ENCODE assay signal across 1 cellular context in genomic region chr4:154566639-154567204, GRCh38.
TF ChIP-seq lines count a peak whose summit lies in the region.

No MANE protein-coding gene starts in this region.

TF ChIP-seq in SK-N-SH treated with all-trans-retinoic acid at 6 μM for 48 hours, 23 proteins besides CTCF, POLR2A, EP300 and RAD21 (continued from another document):
- no peak for TF ChIP-seq POU6F1 (CRISPR knock-in tag; IDR thresholded peaks at IDR 0.05; ENCODE audit: borderline replicate concordance, low read depth)
- TF ChIP-seq OSR1 (CRISPR knock-in tag; IDR thresholded peaks at IDR 0.05): no peak
- TF ChIP-seq ZNF8 (CRISPR knock-in tag; IDR thresholded peaks at IDR 0.05): no peak
- TF ChIP-seq ZFP30 (CRISPR knock-in tag; IDR thresholded peaks at IDR 0.05): no peak
- TF ChIP-seq CSDC2 (CRISPR knock-in tag; IDR thresholded peaks at IDR 0.05): no peak
- no peak for TF ChIP-seq TOX (CRISPR knock-in tag; IDR thresholded peaks at IDR 0.05; ENCODE audit: borderline replicate concordance)
- TF ChIP-seq GLIS3 (CRISPR knock-in tag; IDR thresholded peaks at IDR 0.05): no peak
- no peak for TF ChIP-seq RARB (CRISPR knock-in tag; IDR thresholded peaks at IDR 0.05)
- TF ChIP-seq, protein P1, sequence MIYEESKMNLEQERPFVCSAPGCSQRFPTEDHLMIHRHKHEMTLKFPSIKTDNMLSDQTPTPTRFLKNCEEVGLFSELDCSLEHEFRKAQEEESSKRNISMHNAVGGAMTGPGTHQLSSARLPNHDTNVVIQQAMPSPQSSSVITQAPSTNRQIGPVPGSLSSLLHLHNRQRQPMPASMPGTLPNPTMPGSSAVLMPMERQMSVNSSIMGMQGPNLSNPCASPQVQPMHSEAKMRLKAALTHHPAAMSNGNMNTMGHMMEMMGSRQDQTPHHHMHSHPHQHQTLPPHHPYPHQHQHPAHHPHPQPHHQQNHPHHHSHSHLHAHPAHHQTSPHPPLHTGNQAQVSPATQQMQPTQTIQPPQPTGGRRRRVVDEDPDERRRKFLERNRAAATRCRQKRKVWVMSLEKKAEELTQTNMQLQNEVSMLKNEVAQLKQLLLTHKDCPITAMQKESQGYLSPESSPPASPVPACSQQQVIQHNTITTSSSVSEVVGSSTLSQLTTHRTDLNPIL (CRISPR knock-in tag; IDR thresholded peaks at IDR 0.05; ENCODE audit: low read depth): no peak
- TF ChIP-seq ZNF565 (CRISPR knock-in tag; conservative IDR thresholded peaks at IDR 0.05; ENCODE audit: low read depth): no peak
- TF ChIP-seq BACH2 (CRISPR knock-in tag; IDR thresholded peaks at IDR 0.05; ENCODE audit: borderline replicate concordance): no peak
- TF ChIP-seq SNAI2 (CRISPR knock-in tag; IDR thresholded peaks at IDR 0.05): no peak
TF ChIP-seq in SK-N-SH treated with all-trans-retinoic acid at 6 μM for 48 hours: peak in this region for 0.
